ENCODE assay signal across 1 cellular context in the genomic region with DNA sequence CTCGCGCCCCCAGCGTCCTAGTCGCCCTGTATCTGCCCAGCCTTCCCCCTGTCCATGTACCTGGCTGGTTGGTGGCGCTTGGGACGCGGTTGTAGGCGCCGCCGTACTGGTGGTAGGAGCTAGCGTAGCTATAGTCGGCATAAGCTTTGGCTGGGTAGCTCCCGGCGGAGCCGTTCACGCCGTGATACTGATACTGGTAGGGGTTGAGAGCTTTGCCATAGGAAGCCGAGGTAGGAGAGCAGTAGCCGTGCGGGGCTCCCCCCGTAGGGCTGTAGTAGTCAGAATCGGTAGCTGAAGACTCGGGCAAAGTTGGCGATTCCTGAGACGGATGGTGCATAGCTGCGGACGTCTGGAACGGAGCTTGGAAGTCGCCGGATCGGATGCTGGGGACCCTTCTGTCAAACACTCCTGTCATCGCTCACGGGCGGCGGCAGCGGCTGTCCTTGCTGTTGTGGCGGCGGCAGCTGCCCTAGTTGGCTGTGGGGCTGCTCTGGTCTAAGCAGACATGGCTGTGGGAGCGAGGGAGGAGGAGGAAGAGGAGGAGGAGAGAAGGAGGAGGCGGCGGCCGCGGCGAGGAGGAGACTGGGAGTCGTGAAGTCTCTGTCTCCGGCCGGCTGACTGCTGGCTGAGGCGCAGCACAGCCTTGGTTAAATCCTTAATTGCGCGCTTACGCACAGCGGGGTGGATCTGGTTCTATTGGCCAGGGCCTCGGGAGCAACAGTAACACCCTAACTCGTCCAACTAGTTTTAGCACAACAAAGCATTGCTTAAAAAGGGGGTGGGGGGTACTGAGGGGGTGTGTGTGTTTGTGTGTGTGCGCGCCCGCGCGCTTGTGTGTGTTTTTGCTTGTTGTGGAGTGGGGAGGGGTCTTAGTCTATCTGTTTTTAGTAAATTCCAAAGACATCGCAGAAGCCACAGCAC.
TF ChIP-seq lines count a peak whose summit lies in the region.

A gene (minus strand): TSS at position 623 of the 921 bp plus-strand sequence. CDS start 208 bp downstream, at position 415.

TF ChIP-seq in HEK293, 187 proteins besides CTCF, POLR2A, EP300 and RAD21 (continued from another document and continues in another):
- TF ChIP-seq, protein P1, sequence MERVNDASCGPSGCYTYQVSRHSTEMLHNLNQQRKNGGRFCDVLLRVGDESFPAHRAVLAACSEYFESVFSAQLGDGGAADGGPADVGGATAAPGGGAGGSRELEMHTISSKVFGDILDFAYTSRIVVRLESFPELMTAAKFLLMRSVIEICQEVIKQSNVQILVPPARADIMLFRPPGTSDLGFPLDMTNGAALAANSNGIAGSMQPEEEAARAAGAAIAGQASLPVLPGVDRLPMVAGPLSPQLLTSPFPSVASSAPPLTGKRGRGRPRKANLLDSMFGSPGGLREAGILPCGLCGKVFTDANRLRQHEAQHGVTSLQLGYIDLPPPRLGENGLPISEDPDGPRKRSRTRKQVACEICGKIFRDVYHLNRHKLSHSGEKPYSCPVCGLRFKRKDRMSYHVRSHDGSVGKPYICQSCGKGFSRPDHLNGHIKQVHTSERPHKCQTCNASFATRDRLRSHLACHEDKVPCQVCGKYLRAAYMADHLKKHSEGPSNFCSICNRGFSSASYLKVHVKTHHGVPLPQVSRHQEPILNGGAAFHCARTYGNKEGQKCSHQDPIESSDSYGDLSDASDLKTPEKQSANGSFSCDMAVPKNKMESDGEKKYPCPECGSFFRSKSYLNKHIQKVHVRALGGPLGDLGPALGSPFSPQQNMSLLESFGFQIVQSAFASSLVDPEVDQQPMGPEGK (tag by site-specific recombination; IDR thresholded peaks at IDR 0.05), result peak; percentile 25; the same call in 1 of the 2 replicates
- TF ChIP-seq KLF8 (tag by site-specific recombination; IDR thresholded peaks at IDR 0.05) (0 out of 2 replicates have a peak, but pooled peaks have one; percentile 35), ZNF629 (tag by site-specific recombination; IDR thresholded peaks at IDR 0.05) (0 out of 2 replicates have a peak, but pooled peaks have one; percentile 30), ZNF335 (tag by site-specific recombination; conservative IDR thresholded peaks at IDR 0.05) (peak; percentile 73), ZNF530 (tag by site-specific recombination; IDR thresholded peaks at IDR 0.05; ENCODE audit: low read depth) (no peak), KLF9 (tag by site-specific recombination; IDR thresholded peaks at IDR 0.05; ENCODE audit: low read depth) (peak; percentile 64; the same call in 1 of the 2 replicates), GLIS2 (tag by site-specific recombination; IDR thresholded peaks at IDR 0.05) (peak; percentile 85), ZSCAN30 (tag by site-specific recombination; IDR thresholded peaks at IDR 0.05) (peak; percentile 71), ZNF501 (tag by site-specific recombination; IDR thresholded peaks at IDR 0.05) (peak; percentile 42; the same call in 1 of the 2 replicates), EGR2 (tag by site-specific recombination; IDR thresholded peaks at IDR 0.05; ENCODE audit: low read depth) (peak; percentile 62), ZNF416 (tag by site-specific recombination; IDR thresholded peaks at IDR 0.05) (no peak), ZNF658 (tag by site-specific recombination; IDR thresholded peaks at IDR 0.05) (no peak), BCL11A (tag by site-specific recombination; IDR thresholded peaks at IDR 0.05; ENCODE audit: low read depth) (no peak), ZIC2 (tag by site-specific recombination; IDR thresholded peaks at IDR 0.05) (peak; percentile 7; the same call in 1 of the 2 replicates), ZNF510 (tag by site-specific recombination; IDR thresholded peaks at IDR 0.05; ENCODE audit: insufficient replicate concordance) (no peak), ZNF654 (tag by site-specific recombination; IDR thresholded peaks at IDR 0.05; ENCODE audit: low read depth) (no peak), ZBTB21 (tag by site-specific recombination; IDR thresholded peaks at IDR 0.05) (0 out of 2 replicates have a peak, but pooled peaks have one; percentile 6), ZFHX2 (tag by site-specific recombination; conservative IDR thresholded peaks at IDR 0.05) (peak; percentile 69; the same call in 1 of the 2 replicates), ZNF341 (tag by site-specific recombination; IDR thresholded peaks at IDR 0.05; ENCODE audit: low read depth) (peak; percentile 82), FEZF1 (tag by site-specific recombination; IDR thresholded peaks at IDR 0.05) (no peak), BCL11B (tag by site-specific recombination; IDR thresholded peaks at IDR 0.05; ENCODE audit: low read depth) (no peak), ZBTB7A (tag by site-specific recombination; IDR thresholded peaks at IDR 0.05; ENCODE audit: low read depth) (no peak), ZNF23 (tag by site-specific recombination; IDR thresholded peaks at IDR 0.05; ENCODE audit: borderline replicate concordance) (no peak), ZNF2 (tag by site-specific recombination; IDR thresholded peaks at IDR 0.05) (peak; percentile 56; the same call in 1 of the 2 replicates), ZBTB20 (tag by site-specific recombination; IDR thresholded peaks at IDR 0.05) (peak; percentile 82), ZNF354C (tag by site-specific recombination; IDR thresholded peaks at IDR 0.05; ENCODE audit: borderline replicate concordance, low read depth) (no peak), ZNF529 (tag by site-specific recombination; IDR thresholded peaks at IDR 0.05; ENCODE audit: insufficient replicate concordance) (no peak), SP3 (tag by site-specific recombination; IDR thresholded peaks at IDR 0.05) (peak; percentile 21; the same call in 1 of the 2 replicates), REPIN1 (tag by site-specific recombination; IDR thresholded peaks at IDR 0.05; ENCODE audit: low read depth) (no peak), KLF10 (tag by site-specific recombination; IDR thresholded peaks at IDR 0.05) (no peak), ZNF585B (tag by site-specific recombination; IDR thresholded peaks at IDR 0.05) (no peak), SETDB1 (IDR thresholded peaks at IDR 0.05; ENCODE audit: insufficient read length, low read length) (no peak), ZNF24 (tag by site-specific recombination; IDR thresholded peaks at IDR 0.05) (0 out of 2 replicates have a peak, but pooled peaks have one; percentile 46), ZNF626 (tag by site-specific recombination; IDR thresholded peaks at IDR 0.05) (no peak), ZNF600 (tag by site-specific recombination; IDR thresholded peaks at IDR 0.05) (peak; percentile 89), OSR2 (tag by site-specific recombination; IDR thresholded peaks at IDR 0.05) (peak; percentile 85), ZNF843 (tag by site-specific recombination; IDR thresholded peaks at IDR 0.05) (no peak), ZNF138 (tag by site-specific recombination; IDR thresholded peaks at IDR 0.05; ENCODE audit: borderline replicate concordance) (no peak)
- TF ChIP-seq, protein P2, sequence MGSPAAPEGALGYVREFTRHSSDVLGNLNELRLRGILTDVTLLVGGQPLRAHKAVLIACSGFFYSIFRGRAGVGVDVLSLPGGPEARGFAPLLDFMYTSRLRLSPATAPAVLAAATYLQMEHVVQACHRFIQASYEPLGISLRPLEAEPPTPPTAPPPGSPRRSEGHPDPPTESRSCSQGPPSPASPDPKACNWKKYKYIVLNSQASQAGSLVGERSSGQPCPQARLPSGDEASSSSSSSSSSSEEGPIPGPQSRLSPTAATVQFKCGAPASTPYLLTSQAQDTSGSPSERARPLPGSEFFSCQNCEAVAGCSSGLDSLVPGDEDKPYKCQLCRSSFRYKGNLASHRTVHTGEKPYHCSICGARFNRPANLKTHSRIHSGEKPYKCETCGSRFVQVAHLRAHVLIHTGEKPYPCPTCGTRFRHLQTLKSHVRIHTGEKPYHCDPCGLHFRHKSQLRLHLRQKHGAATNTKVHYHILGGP (tag by site-specific recombination; IDR thresholded peaks at IDR 0.05), result no peak
- TF ChIP-seq, protein P3, sequence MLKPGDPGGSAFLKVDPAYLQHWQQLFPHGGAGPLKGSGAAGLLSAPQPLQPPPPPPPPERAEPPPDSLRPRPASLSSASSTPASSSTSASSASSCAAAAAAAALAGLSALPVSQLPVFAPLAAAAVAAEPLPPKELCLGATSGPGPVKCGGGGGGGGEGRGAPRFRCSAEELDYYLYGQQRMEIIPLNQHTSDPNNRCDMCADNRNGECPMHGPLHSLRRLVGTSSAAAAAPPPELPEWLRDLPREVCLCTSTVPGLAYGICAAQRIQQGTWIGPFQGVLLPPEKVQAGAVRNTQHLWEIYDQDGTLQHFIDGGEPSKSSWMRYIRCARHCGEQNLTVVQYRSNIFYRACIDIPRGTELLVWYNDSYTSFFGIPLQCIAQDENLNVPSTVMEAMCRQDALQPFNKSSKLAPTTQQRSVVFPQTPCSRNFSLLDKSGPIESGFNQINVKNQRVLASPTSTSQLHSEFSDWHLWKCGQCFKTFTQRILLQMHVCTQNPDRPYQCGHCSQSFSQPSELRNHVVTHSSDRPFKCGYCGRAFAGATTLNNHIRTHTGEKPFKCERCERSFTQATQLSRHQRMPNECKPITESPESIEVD (tag by site-specific recombination; IDR thresholded peaks at IDR 0.05), result no peak
- TF ChIP-seq, protein P4, sequence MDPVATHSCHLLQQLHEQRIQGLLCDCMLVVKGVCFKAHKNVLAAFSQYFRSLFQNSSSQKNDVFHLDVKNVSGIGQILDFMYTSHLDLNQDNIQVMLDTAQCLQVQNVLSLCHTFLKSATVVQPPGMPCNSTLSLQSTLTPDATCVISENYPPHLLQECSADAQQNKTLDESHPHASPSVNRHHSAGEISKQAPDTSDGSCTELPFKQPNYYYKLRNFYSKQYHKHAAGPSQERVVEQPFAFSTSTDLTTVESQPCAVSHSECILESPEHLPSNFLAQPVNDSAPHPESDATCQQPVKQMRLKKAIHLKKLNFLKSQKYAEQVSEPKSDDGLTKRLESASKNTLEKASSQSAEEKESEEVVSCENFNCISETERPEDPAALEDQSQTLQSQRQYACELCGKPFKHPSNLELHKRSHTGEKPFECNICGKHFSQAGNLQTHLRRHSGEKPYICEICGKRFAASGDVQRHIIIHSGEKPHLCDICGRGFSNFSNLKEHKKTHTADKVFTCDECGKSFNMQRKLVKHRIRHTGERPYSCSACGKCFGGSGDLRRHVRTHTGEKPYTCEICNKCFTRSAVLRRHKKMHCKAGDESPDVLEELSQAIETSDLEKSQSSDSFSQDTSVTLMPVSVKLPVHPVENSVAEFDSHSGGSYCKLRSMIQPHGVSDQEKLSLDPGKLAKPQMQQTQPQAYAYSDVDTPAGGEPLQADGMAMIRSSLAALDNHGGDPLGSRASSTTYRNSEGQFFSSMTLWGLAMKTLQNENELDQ (tag by site-specific recombination; IDR thresholded peaks at IDR 0.05; ENCODE audit: low read depth), result no peak
- TF ChIP-seq, protein P5, sequence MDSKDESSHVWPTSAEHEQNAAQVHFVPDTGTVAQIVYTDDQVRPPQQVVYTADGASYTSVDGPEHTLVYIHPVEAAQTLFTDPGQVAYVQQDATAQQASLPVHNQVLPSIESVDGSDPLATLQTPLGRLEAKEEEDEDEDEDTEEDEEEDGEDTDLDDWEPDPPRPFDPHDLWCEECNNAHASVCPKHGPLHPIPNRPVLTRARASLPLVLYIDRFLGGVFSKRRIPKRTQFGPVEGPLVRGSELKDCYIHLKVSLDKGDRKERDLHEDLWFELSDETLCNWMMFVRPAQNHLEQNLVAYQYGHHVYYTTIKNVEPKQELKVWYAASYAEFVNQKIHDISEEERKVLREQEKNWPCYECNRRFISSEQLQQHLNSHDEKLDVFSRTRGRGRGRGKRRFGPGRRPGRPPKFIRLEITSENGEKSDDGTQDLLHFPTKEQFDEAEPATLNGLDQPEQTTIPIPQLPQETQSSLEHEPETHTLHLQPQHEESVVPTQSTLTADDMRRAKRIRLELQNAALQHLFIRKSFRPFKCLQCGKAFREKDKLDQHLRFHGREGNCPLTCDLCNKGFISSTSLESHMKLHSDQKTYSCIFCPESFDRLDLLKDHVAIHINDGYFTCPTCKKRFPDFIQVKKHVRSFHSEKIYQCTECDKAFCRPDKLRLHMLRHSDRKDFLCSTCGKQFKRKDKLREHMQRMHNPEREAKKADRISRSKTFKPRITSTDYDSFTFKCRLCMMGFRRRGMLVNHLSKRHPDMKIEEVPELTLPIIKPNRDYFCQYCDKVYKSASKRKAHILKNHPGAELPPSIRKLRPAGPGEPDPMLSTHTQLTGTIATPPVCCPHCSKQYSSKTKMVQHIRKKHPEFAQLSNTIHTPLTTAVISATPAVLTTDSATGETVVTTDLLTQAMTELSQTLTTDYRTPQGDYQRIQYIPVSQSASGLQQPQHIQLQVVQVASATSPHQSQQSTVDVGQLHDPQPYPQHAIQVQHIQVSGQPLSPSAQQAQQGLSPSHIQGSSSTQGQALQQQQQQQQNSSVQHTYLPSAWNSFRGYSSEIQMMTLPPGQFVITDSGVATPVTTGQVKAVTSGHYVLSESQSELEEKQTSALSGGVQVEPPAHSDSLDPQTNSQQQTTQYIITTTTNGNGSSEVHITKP (tag by site-specific recombination; IDR thresholded peaks at IDR 0.05), result peak; percentile 14; the same call in 1 of the 2 replicates
- TF ChIP-seq, protein P6, sequence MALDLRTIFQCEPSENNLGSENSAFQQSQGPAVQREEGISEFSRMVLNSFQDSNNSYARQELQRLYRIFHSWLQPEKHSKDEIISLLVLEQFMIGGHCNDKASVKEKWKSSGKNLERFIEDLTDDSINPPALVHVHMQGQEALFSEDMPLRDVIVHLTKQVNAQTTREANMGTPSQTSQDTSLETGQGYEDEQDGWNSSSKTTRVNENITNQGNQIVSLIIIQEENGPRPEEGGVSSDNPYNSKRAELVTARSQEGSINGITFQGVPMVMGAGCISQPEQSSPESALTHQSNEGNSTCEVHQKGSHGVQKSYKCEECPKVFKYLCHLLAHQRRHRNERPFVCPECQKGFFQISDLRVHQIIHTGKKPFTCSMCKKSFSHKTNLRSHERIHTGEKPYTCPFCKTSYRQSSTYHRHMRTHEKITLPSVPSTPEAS (tag by site-specific recombination; IDR thresholded peaks at IDR 0.05), result peak; percentile 43; the same call in 1 of the 2 replicates
- TF ChIP-seq, protein P7, sequence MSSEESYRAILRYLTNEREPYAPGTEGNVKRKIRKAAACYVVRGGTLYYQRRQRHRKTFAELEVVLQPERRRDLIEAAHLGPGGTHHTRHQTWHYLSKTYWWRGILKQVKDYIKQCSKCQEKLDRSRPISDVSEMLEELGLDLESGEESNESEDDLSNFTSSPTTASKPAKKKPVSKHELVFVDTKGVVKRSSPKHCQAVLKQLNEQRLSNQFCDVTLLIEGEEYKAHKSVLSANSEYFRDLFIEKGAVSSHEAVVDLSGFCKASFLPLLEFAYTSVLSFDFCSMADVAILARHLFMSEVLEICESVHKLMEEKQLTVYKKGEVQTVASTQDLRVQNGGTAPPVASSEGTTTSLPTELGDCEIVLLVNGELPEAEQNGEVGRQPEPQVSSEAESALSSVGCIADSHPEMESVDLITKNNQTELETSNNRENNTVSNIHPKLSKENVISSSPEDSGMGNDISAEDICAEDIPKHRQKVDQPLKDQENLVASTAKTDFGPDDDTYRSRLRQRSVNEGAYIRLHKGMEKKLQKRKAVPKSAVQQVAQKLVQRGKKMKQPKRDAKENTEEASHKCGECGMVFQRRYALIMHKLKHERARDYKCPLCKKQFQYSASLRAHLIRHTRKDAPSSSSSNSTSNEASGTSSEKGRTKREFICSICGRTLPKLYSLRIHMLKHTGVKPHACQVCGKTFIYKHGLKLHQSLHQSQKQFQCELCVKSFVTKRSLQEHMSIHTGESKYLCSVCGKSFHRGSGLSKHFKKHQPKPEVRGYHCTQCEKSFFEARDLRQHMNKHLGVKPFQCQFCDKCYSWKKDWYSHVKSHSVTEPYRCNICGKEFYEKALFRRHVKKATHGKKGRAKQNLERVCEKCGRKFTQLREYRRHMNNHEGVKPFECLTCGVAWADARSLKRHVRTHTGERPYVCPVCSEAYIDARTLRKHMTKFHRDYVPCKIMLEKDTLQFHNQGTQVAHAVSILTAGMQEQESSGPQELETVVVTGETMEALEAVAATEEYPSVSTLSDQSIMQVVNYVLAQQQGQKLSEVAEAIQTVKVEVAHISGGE (tag by site-specific recombination; conservative IDR thresholded peaks at IDR 0.05; ENCODE audit: low read depth), result 0 out of 2 replicates have a peak, but pooled peaks have one; percentile 2
